ENCODE assay signal across 16 cellular contexts in genomic region chr1:24409535-24409934, GRCh38. TPM values are rescaled to one million over a fixed set of nuclear protein-coding genes. Genes with fewer than 3 reads are reported as not detected.
DNase-seq lines count a peak whose midpoint lies in the region; ATAC-seq and TF ChIP-seq lines count a peak whose summit lies in the region.
"Had no signal": no experiment of that assay in that cellular context is flagged by ENCODE, and none has a peak within 500 bp of the region (broad histone marks: within the 10 kb centered on the region; RNA-seq: fewer than 3 reads in every experiment).

No MANE protein-coding gene starts in this region.

- H3K27me3 Mint-ChIP-seq in neural progenitor cell (ENCODE audit: insufficient read depth, low read depth): peaks cover under 1% of the 10 kb centered on the region
- H3K27me3 Mint-ChIP-seq: activated naive CD8-positive, alpha-beta T cell treated with anti-CD3 and anti-CD28 coated beads, Interleukin-2, amount 50 U/mL, for 24 hours; naive B cell had no signal

- TF ChIP-seq CTCF in neural progenitor cell (IDR thresholded peaks at IDR 0.05): no peak

- H3K4me1 ChIP-seq in neural progenitor cell: peaks cover 4% of the 10 kb centered on the region

- no peak for ATAC-seq in GM18511 (IDR thresholded peaks at IDR 0.05; ENCODE audit: unreplicated experiment)
- ATAC-seq in GM18517 (IDR thresholded peaks at IDR 0.05; ENCODE audit: unreplicated experiment): no peak
- ATAC-seq: activated CD4-positive, CD25-positive, alpha-beta regulatory T cell treated with anti-CD3 and anti-CD28 coated beads, Interleukin-2, amount 50 U/mL, for 24 hours; activated naive CD8-positive, alpha-beta T cell treated with anti-CD3 and anti-CD28 coated beads, Interleukin-2, amount 50 U/mL, for 24 hours; sciatic nerve; stimulated activated naive CD8-positive, alpha-beta T cell treated with anti-CD3 and anti-CD28 coated beads, Interleukin-15, Interleukin-2, amounts not matched to agents 100 U/mL and 50 U/mL, for 24 hours had no signal

- no peak overlapping the region for H3K4me3 Mint-ChIP-seq in neural progenitor cell
- H3K4me3 Mint-ChIP-seq: activated naive CD8-positive, alpha-beta T cell treated with anti-CD3 and anti-CD28 coated beads, Interleukin-2, amount 50 U/mL, for 24 hours; naive B cell had no signal

- no peak overlapping the region for H3K27ac Mint-ChIP-seq in neural progenitor cell
- H3K27ac Mint-ChIP-seq: activated naive CD8-positive, alpha-beta T cell treated with anti-CD3 and anti-CD28 coated beads, Interleukin-2, amount 50 U/mL, for 24 hours; naive B cell had no signal

- no peak overlapping the region for H3K4me2 ChIP-seq in neural progenitor cell

- no peaks in the 10 kb centered on the region for H3K27me3 ChIP-seq in neural progenitor cell

- H3K36me3 ChIP-seq in neural progenitor cell: no peaks in the 10 kb centered on the region

- peaks cover 9% of the 10 kb centered on the region for H3K79me2 ChIP-seq in neural progenitor cell (ENCODE audit: low read depth)

- H3K4me3 ChIP-seq in neural progenitor cell: no peak overlapping the region

- no peak overlapping the region for H3K27ac ChIP-seq in neural progenitor cell
- H3K27ac ChIP-seq: C4-2B had no signal

- H4K20me1 ChIP-seq in neural progenitor cell (ENCODE audit: low read depth): no peaks in the 10 kb centered on the region

- no peaks in the 10 kb centered on the region for H3K36me3 Mint-ChIP-seq in neural progenitor cell
- H3K36me3 Mint-ChIP-seq: naive B cell had no signal

- no peaks in the 10 kb centered on the region for H3K9me3 ChIP-seq in neural progenitor cell (ENCODE audit: low read depth)

- peaks cover 5% of the 10 kb centered on the region for H3F3A ChIP-seq in neural progenitor cell (ENCODE audit: low read depth)

- peak; percentile 95 for DNase-seq in ELR (ENCODE audit: low read depth)
- DNase-seq in RKO (ENCODE audit: low spot score): peak; percentile 87
- DNase-seq in dedifferentiated amniotic fluid mesenchymal stem cell (ENCODE audit: extremely low spot score): peak; percentile 39
- peak; percentile 77 for DNase-seq in non-pigmented ciliary epithelial cell (ENCODE audit: low read depth)
- no peak for DNase-seq in putamen (ENCODE audit: low spot score)
- DNase-seq in neural progenitor cell (ENCODE audit: low spot score): no peak
- DNase-seq: activated naive CD8-positive, alpha-beta T cell treated with anti-CD3 and anti-CD28 coated beads, Interleukin-2, amount 50 U/mL, for 24 hours; activated T-cell treated with anti-CD3 and anti-CD28 coated beads for 4 hours; left cardiac atrium; naive B cell; stimulated activated naive CD8-positive, alpha-beta T cell treated with anti-CD3 and anti-CD28 coated beads, Interleukin-15, Interleukin-2, amounts not matched to agents 100 U/mL and 50 U/mL, for 24 hours had no signal

- H3K9ac ChIP-seq in neural progenitor cell: no peak overlapping the region

- H2AFZ ChIP-seq in neural progenitor cell (replicated peaks): no peak overlapping the region

- peaks cover 3% of the 10 kb centered on the region for H3K9me3 Mint-ChIP-seq in neural progenitor cell
- H3K9me3 Mint-ChIP-seq: activated naive CD8-positive, alpha-beta T cell treated with anti-CD3 and anti-CD28 coated beads, Interleukin-2, amount 50 U/mL, for 24 hours had no signal

- H3K4me1 Mint-ChIP-seq in neural progenitor cell: peaks cover 8% of the 10 kb centered on the region

RNA-seq across cellular contexts. Expression of gene STPG1, which starts 4.0 kb away (rescaled TPM):
- 12.7 and 15.9 TPM in 2 replicates for total RNA-seq in neural progenitor cell (ENCODE audit: low replicate concordance)

RNA-seq across cellular contexts. Expression of gene NIPAL3, which starts 6.1 kb away (rescaled TPM):
- 6.9 and 12.1 TPM in 2 replicates for total RNA-seq in neural progenitor cell (ENCODE audit: low replicate concordance)

Comparison
In these comparisons a context has a peak if more than half of its experiments do, and no peak if none do; other contexts are left out.
1. DNase-seq: peak in ELR (single experiment), RKO (single experiment), dedifferentiated amniotic fluid mesenchymal stem cell (single experiment) and non-pigmented ciliary epithelial cell (single experiment); none in putamen (single experiment) and neural progenitor cell (single experiment).